ENCODE assay signal across 29 cellular contexts in genomic region chr20:56993020-56993419, GRCh38.
"Had no signal": no experiment of that assay in that cellular context is flagged by ENCODE, and none has a peak within 500 bp of the region (broad histone marks: within the 10 kb centered on the region; RNA-seq: fewer than 3 reads in every experiment).

No MANE protein-coding gene starts in this region.

- H3K4me1 ChIP-seq: adrenal gland, body of pancreas, colonic mucosa, gastroesophageal sphincter had no signal

- H3K27me3 ChIP-seq: adrenal gland, body of pancreas, colonic mucosa had no signal

- DNase-seq: activated B cell treated with CpG ODN at 0.5 μM for 24 hours; activated CD4-positive, alpha-beta T cell treated with anti-CD3 and anti-CD28 coated beads for 48 hours; activated CD4-positive, alpha-beta T cell treated with anti-CD3 and anti-CD28 coated beads, Interleukin-2, amount 50 U/mL, for 1 hour; activated CD4-positive, alpha-beta T cell treated with anti-CD3 and anti-CD28 coated beads, Interleukin-2, amount 50 U/mL, for 48 hours; activated CD8-positive, alpha-beta memory T cell treated with anti-CD3 and anti-CD28 coated beads for 24 hours; activated CD8-positive, alpha-beta T cell treated with anti-CD3 and anti-CD28 coated beads for 36 hours; activated effector memory CD4-positive, alpha-beta T cell treated with anti-CD3 and anti-CD28 coated beads, Interleukin-2, amount 50 U/mL, for 16 hours; activated naive CD4-positive, alpha-beta T cell treated with anti-CD3 and anti-CD28 coated beads for 36 hours; activated naive CD8-positive, alpha-beta T cell treated with anti-CD3 and anti-CD28 coated beads for 36 hours; activated naive CD8-positive, alpha-beta T cell treated with anti-CD3 and anti-CD28 coated beads, Interleukin-2, amount 50 U/mL, for 24 hours; activated T-cell treated with anti-CD3 and anti-CD28 coated beads, Interleukin-2, amount 50 U/mL, for 1 hour; activated T-cell treated with anti-CD3 and anti-CD28 coated beads, Interleukin-2, amount 50 U/mL, for 48 hours; adrenal gland; amygdala; body of pancreas; central memory CD4-positive, alpha-beta T cell; cerebellar nuclear complex; colonic mucosa; effector CD8-positive, alpha-beta T cell; esophagus squamous epithelium; foreskin melanocyte; head of caudate nucleus; T-helper 1 cell; T-helper 17 cell; T1000; WERI-Rb-1 had no signal

- H3K9me3 ChIP-seq: adrenal gland, colonic mucosa had no signal

- ATAC-seq: activated CD4-positive, CD25-positive, alpha-beta regulatory T cell treated with anti-CD3 and anti-CD28 coated beads, Interleukin-2, amount 50 U/mL, for 24 hours; activated CD8-positive, alpha-beta T cell treated with anti-CD3 and anti-CD28 coated beads for 36 hours; activated naive CD8-positive, alpha-beta T cell treated with anti-CD3 and anti-CD28 coated beads, Interleukin-2, amount 50 U/mL, for 24 hours; body of pancreas; gastroesophageal sphincter; T-helper 17 cell had no signal

- H3K36me3 ChIP-seq: adrenal gland, colonic mucosa, esophagus squamous epithelium, gastroesophageal sphincter, WERI-Rb-1 had no signal

- H3K27ac ChIP-seq: adrenal gland, body of pancreas, colonic mucosa, epithelial cell of prostate, esophagus squamous epithelium, gastroesophageal sphincter, WERI-Rb-1 had no signal

- H3K4me3 ChIP-seq: adrenal gland, body of pancreas, colonic mucosa, esophagus squamous epithelium, gastroesophageal sphincter had no signal
